Comparison of ENCODE assay signal across 1 cellular context in the genomic region with DNA sequence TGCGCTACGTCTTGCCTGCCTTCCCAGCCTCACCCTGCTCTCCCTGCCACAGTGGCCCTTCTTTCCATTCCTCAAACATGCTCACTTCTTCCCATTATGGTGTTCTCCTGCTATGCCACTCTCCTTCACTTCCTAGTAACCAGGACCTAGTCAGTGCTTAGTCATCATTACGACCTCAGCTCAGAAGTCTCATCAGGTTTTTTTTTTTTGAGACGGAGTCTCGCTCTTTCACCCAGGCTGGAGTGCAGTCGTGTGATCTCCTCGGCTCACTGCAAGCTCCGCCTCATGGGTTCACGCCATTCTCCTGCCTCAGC.
TF ChIP-seq lines count a peak whose summit lies in the region.

No MANE protein-coding gene starts in this region.

TF ChIP-seq in GM23338, 12 proteins besides CTCF, POLR2A, EP300 and RAD21 (continued from another document):
- TF ChIP-seq ZNF462 (CRISPR knock-in tag; IDR thresholded peaks at IDR 0.05) (no peak), JUNB (IDR thresholded peaks at IDR 0.05; ENCODE audit: unreplicated experiment) (no peak), STAT1 (IDR thresholded peaks at IDR 0.05; ENCODE audit: unreplicated experiment) (no peak), ZNF331 (CRISPR knock-in tag; IDR thresholded peaks at IDR 0.05; ENCODE audit: low read depth) (no peak), EZH2 (IDR thresholded peaks at IDR 0.05; ENCODE audit: low read depth, unreplicated experiment) (no peak), CREB1 (CRISPR knock-in tag; IDR thresholded peaks at IDR 0.05; ENCODE audit: low read depth) (no peak), ZNF114 (CRISPR knock-in tag; IDR thresholded peaks at IDR 0.05) (no peak), EZH2phosphoT487 (IDR thresholded peaks at IDR 0.05; ENCODE audit: unreplicated experiment) (no peak), NANOG (IDR thresholded peaks at IDR 0.05; ENCODE audit: borderline replicate concordance) (no peak)
- TF ChIP-seq, protein P1, sequence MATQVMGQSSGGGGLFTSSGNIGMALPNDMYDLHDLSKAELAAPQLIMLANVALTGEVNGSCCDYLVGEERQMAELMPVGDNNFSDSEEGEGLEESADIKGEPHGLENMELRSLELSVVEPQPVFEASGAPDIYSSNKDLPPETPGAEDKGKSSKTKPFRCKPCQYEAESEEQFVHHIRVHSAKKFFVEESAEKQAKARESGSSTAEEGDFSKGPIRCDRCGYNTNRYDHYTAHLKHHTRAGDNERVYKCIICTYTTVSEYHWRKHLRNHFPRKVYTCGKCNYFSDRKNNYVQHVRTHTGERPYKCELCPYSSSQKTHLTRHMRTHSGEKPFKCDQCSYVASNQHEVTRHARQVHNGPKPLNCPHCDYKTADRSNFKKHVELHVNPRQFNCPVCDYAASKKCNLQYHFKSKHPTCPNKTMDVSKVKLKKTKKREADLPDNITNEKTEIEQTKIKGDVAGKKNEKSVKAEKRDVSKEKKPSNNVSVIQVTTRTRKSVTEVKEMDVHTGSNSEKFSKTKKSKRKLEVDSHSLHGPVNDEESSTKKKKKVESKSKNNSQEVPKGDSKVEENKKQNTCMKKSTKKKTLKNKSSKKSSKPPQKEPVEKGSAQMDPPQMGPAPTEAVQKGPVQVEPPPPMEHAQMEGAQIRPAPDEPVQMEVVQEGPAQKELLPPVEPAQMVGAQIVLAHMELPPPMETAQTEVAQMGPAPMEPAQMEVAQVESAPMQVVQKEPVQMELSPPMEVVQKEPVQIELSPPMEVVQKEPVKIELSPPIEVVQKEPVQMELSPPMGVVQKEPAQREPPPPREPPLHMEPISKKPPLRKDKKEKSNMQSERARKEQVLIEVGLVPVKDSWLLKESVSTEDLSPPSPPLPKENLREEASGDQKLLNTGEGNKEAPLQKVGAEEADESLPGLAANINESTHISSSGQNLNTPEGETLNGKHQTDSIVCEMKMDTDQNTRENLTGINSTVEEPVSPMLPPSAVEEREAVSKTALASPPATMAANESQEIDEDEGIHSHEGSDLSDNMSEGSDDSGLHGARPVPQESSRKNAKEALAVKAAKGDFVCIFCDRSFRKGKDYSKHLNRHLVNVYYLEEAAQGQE (IDR thresholded peaks at IDR 0.05; ENCODE audit: unreplicated experiment) = no peak
